In genomic region chr1:100304921-100305320, GRCh38 we compare ENCODE assay signal across 24 cellular contexts. TPM values are rescaled to one million over a fixed set of nuclear protein-coding genes. Genes with fewer than 3 reads are reported as not detected.
DNase-seq lines count a peak whose midpoint lies in the region; ATAC-seq and TF ChIP-seq lines count a peak whose summit lies in the region.
"Had no signal": no experiment of that assay in that cellular context is flagged by ENCODE, and none has a peak within 500 bp of the region (broad histone marks: within the 10 kb centered on the region; RNA-seq: fewer than 3 reads in every experiment).

No MANE protein-coding gene starts in this region.

- in situ Hi-C loops in HAP-1 (cut with MboI; ENCODE audit: low sequenced_read_pairs) = no loop called here

- H3K27ac ChIP-seq in spleen = no peak overlapping the region
- H3K27ac ChIP-seq: A549, KMS-11, Peyer's patch had no signal

- DNase-seq in HAP-1 (ENCODE audit: low spot score in 2 of 2) = peak; percentile 28 to 72
- DNase-seq in NCI-H2107 (lab: John Stamatoyannopoulos, UW) = peak; percentile 12
- peak; percentile 50 for DNase-seq in iPS DF 19.7 (ENCODE audit: low read depth, low spot score)
- peak; percentile 42 for DNase-seq in iPS-NIHi7 (ENCODE audit: extremely low spot score)
- no peak for DNase-seq in HPDE6-E6E7 (ENCODE audit: extremely low spot score)
- no peak for DNase-seq in spleen
- DNase-seq: C1 segment of cervical spinal cord; CD4-positive, alpha-beta memory T cell; COR-L47; DMS53; GOT3; NCI-H1048; NCI-H1417; NCI-H187; NCI-H2081 treated with DMSO at 0.1 percent for 48 hours; NCI-H2227 treated with DMSO at 0.1 percent for 48 hours; NCI-H510A; NCI-H69; Peyer's patch; SHP77 treated with DMSO at 0.1 percent for 48 hours; T-helper 1 cell had no signal

- H3K4me1 ChIP-seq in HAP-1 = no peaks in the 10 kb centered on the region; the same call in 1 of the 2 replicates
- no peaks in the 10 kb centered on the region for H3K4me1 ChIP-seq in spleen
- H3K4me1 ChIP-seq: A549, Peyer's patch had no signal

- H3K9me3 ChIP-seq in HAP-1 = no peaks in the 10 kb centered on the region
- peaks cover 0 to 8% (median 5%) of the 10 kb centered on the region in 8 donors for H3K9me3 ChIP-seq in spleen
- H3K9me3 ChIP-seq: A549, Peyer's patch had no signal

- WGBS in spleen, 5 donors = 91 to 96% (median 94%) methylated on average over 3 of the region's 3 CpGs

- intact Hi-C loops in spleen (cut with DNase I; ENCODE audit: low total_unique reads) = no loop called here

- H3K4me3 ChIP-seq in HAP-1 = no peak overlapping the region
- no peak overlapping the region for H3K4me3 ChIP-seq in spleen
- H3K4me3 ChIP-seq: A549, Peyer's patch had no signal

- H3K36me3 ChIP-seq in HAP-1 (replicated peaks) (no peaks in the 10 kb centered on the region), spleen (no peaks in the 10 kb centered on the region)
- H3K36me3 ChIP-seq: Peyer's patch had no signal

- no peak for TF ChIP-seq CTCF in spleen (IDR thresholded peaks at IDR 0.05 in 8 of 11, conservative IDR thresholded peaks at IDR 0.05 in 3 of 11)

- TF ChIP-seq POLR2A in spleen (IDR thresholded peaks at IDR 0.05) = no peak

- ATAC-seq in HG02970 (IDR thresholded peaks at IDR 0.05; ENCODE audit: low FRiP score, unreplicated experiment) = no peak
- ATAC-seq: A549 had no signal

- H3K27me3 ChIP-seq in HAP-1 (ENCODE audit: low read depth) (no peaks in the 10 kb centered on the region), spleen (replicated peaks in 1 of 7) (no peaks in the 10 kb centered on the region)
- H3K27me3 ChIP-seq: Peyer's patch had no signal

RNA-seq across cellular contexts. Expression of gene RTCA, which starts 38.9 kb away (rescaled TPM):
- total RNA-seq in spleen = 10 to 100 TPM; 26.3 to 42.6 (median 33.1) TPM
- polyA plus RNA-seq in spleen = 10 to 100 TPM; 19.7 to 26.8 (median 25.5) TPM

RNA-seq across cellular contexts. Expression of gene CDC14A, which starts 47.4 kb away (rescaled TPM):
- total RNA-seq in spleen = 10 to 100 TPM; 17.4 to 58.5 (median 31.3) TPM
- polyA plus RNA-seq in spleen = 1 to 10 TPM; 3.8 to 4.5 (median 4.2) TPM

RNA-seq across cellular contexts. Expression of gene DBT, which starts 55.3 kb away (rescaled TPM):
- total RNA-seq in spleen = 10 to 100 TPM in 3 of 7 donors, 1 to 10 TPM in 4; 5.5 to 13.4 (median 9.9) TPM
- 1 to 10 TPM; 1.8 to 2.4 (median 2.3) TPM for polyA plus RNA-seq in spleen

Comparison
In these comparisons a context has a peak if more than half of its experiments do, and no peak if none do; other contexts are left out.
1. DNase-seq: peak in HAP-1 (2 of 2), NCI-H2107 (single experiment), iPS DF 19.7 (single experiment) and iPS-NIHi7 (single experiment); none in HPDE6-E6E7 (single experiment) and spleen (single experiment).